ENCODE assay signal across 8 cellular contexts in the genomic region with DNA sequence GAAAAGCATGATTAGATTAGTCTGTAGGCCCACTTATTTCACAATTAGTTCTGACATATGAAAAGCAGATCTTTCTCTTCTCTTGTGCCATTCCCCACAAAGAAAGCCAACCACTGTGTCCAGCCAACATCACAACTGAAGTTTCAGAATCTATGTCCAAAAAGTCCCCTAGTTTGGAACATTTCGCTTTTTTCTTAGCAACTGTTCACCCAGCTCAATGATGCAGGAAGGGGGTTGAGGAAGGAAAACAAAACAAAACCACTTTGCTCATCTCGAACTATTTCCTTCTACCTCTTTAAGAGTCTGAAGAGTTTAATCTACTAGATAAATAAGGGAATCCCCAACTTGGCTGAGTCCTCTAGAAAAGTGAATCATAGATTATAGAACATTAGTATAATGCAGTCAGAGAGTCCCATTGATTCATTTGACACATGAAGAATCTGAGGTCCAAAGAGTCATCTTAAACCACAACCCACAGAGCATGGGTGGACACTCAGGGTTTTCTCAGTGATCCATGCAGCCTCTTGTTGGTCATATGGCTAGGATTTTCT.
DNase-seq lines count a peak whose midpoint lies in the region; ATAC-seq and TF ChIP-seq lines count a peak whose summit lies in the region.

No MANE protein-coding gene starts in this region.

- H3K4me3 Mint-ChIP-seq in naive thymus-derived CD4-positive, alpha-beta T cell = peak overlapping the region in 9 of 10 donors; percentile 46 to 83 (median 67)

- H3K9me3 ChIP-seq in breast epithelium = no peaks in the 10 kb centered on the region
- H3K9me3 ChIP-seq in naive thymus-derived CD4-positive, alpha-beta T cell (ENCODE audit: control insufficient read depth in 2 of 3, low read length in 3 of 3) = no peaks in the 10 kb centered on the region

- in situ Hi-C loops in GM13977 (cut with MboI; ENCODE audit: low pct_unique_long_range_greater_than_20kb, low sequenced_read_pairs, unreplicated experiment) = loop anchor here (10.0 kb wide), 1 partner anchor 60 kb away; no protein-coding TSS in a partner anchor

- CTCF ChIA-PET in naive thymus-derived CD4-positive, alpha-beta T cell (lab: Charles Lee) = interaction anchor here (0.7 to 1.3 kb wide), 3 partner anchors 53 to 92 kb away, joined by 3 to 4 read pairs (median 3); no protein-coding TSS in a partner anchor

- no peaks in the 10 kb centered on the region for H3K36me3 ChIP-seq in breast epithelium
- peaks cover 14 to 23% (median 19%) of the 10 kb centered on the region in 3 experiments for H3K36me3 ChIP-seq in naive thymus-derived CD4-positive, alpha-beta T cell (ENCODE audit: control insufficient read depth in 2 of 3, insufficient read depth in 3 of 3, low read length in 3 of 3)

- no peaks in the 10 kb centered on the region for H3K4me1 ChIP-seq in breast epithelium
- peaks cover 51 to 53% of the 10 kb centered on the region in 2 donors for H3K4me1 ChIP-seq in naive thymus-derived CD4-positive, alpha-beta T cell (ENCODE audit: control insufficient read depth in 2 of 2, insufficient read depth in 2 of 2, low read length in 2 of 2)

- H3K4me1 Mint-ChIP-seq in naive thymus-derived CD4-positive, alpha-beta T cell = peaks cover 52 to 74% (median 65%) of the 10 kb centered on the region in 7 donors

- H3K4me3 ChIP-seq in breast epithelium = no peak overlapping the region
- no peak overlapping the region for H3K4me3 ChIP-seq in naive thymus-derived CD4-positive, alpha-beta T cell (ENCODE audit: low read length)

- H3K27me3 Mint-ChIP-seq in naive thymus-derived CD4-positive, alpha-beta T cell = no peaks in the 10 kb centered on the region

- H3K27ac ChIP-seq in breast epithelium = peak overlapping the region; percentile 19 to 61
- H3K27ac ChIP-seq in naive thymus-derived CD4-positive, alpha-beta T cell (ENCODE audit: low read depth, low read length) = peak overlapping the region; percentile 62

- TF ChIP-seq POLR2A in breast epithelium (IDR thresholded peaks at IDR 0.05) = no peak

- no peak for TF ChIP-seq CTCF in GM13977 (IDR thresholded peaks at IDR 0.05; ENCODE audit: extremely low read depth, insufficient read depth, missing control alignments)
- no peak for TF ChIP-seq CTCF in breast epithelium (IDR thresholded peaks at IDR 0.05)

- peak; percentile 51 for ATAC-seq in GM21786 (IDR thresholded peaks at IDR 0.05; ENCODE audit: unreplicated experiment)
- ATAC-seq in naive thymus-derived CD4-positive, alpha-beta T cell = peak; percentile 83

- H3K27me3 ChIP-seq in breast epithelium = no peaks in the 10 kb centered on the region
- no peaks in the 10 kb centered on the region for H3K27me3 ChIP-seq in naive thymus-derived CD4-positive, alpha-beta T cell (ENCODE audit: control insufficient read depth in 2 of 2, insufficient read depth in 2 of 2, low read length in 2 of 2)

- no peaks in the 10 kb centered on the region for H3K9me3 Mint-ChIP-seq in naive thymus-derived CD4-positive, alpha-beta T cell

- POLR2A ChIA-PET in naive thymus-derived CD4-positive, alpha-beta T cell (lab: Charles Lee) = interaction anchor here (0.7 kb wide), 1 partner anchor 10 kb away, joined by 3 read pairs; no protein-coding TSS in a partner anchor

- H3K36me3 Mint-ChIP-seq in naive thymus-derived CD4-positive, alpha-beta T cell = peaks cover 25 to 47% (median 31%) of the 10 kb centered on the region in 5 donors

- DNase-seq in GM13977 (ENCODE audit: low spot score) (peak; percentile 31), LHCN-M2 (ENCODE audit: low read depth) (peak; percentile 91), breast epithelium (ENCODE audit: low spot score in 2 of 2) (no peak), SK-N-DZ (ENCODE audit: low spot score) (no peak), DMS153 (lab: John Stamatoyannopoulos, UW) (no peak), DMS53 treated with DMSO at 0.1 percent for 48 hours (lab: John Stamatoyannopoulos, UW; ENCODE audit: unreplicated experiment) (no peak)
- peak in 7 of 9 donors; percentile 27 to 49 (median 40) for DNase-seq in naive thymus-derived CD4-positive, alpha-beta T cell

- intact Hi-C loops in breast epithelium (cut with DNase I; ENCODE audit: low total_unique reads) = no loop called here
- intact Hi-C loops in naive thymus-derived CD4-positive, alpha-beta T cell (cut with micrococcal nuclease) = loop anchor here (1.0 to 10.0 kb wide), 15 partner anchors 17 to 954 kb away; partner anchors contain the start of genes LEPR (in 1 of the 2) and LEPROT (in 1 of the 2)

- H3K27ac Mint-ChIP-seq in naive thymus-derived CD4-positive, alpha-beta T cell = peak overlapping the region; percentile 88 to 96 (median 92)

Comparison
In these comparisons a context has a peak if more than half of its experiments do, and no peak if none do; other contexts are left out.
1. DNase-seq: peak in GM13977 (single experiment), LHCN-M2 (single experiment) and naive thymus-derived CD4-positive, alpha-beta T cell (7 of 9); none in breast epithelium (0 of 2), SK-N-DZ (single experiment), DMS153 (single experiment) and DMS53 treated with DMSO at 0.1 percent for 48 hours (single experiment).